ENCODE assay signal across 11 cellular contexts in the genomic region with DNA sequence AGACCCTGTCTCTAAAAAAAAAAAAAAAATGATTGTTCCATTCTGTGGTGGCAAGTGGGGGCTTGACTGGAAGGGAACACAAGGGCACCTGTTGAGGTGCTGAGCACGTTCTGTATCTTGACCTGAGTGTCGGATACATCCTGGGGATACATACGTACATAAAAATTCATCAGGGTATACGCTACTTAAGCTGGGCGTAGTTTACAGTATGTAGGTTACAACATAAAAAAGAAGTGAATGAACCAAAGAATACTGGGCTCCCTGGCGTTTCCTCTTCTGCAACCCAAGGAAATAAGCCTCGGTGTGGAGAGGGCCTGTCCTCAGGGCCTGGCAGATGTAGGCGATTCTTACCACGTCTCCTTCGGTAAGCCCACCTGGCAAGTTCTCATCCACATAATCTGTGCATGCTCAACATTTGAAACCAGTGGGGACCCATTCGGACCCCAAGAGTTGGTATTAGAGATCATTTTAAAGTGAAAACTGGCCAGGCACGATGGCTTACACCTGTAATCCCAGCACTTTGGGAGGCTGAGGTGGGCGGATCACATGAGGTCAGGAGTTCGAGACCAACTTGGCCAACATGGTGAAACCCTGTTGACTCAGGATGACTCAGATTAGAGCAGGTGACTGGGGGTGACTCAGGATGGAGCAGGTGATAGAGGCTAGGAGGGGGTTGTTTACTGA. TPM values are rescaled to one million over a fixed set of nuclear protein-coding genes. Genes with fewer than 3 reads are reported as not detected.
DNase-seq lines count a peak whose midpoint lies in the region; ATAC-seq, FAIRE-seq and TF ChIP-seq lines count a peak whose summit lies in the region.
"Had no signal": no experiment of that assay in that cellular context is flagged by ENCODE, and none has a peak within 500 bp of the region (broad histone marks: within the 10 kb centered on the region; RNA-seq: fewer than 3 reads in every experiment).

No MANE protein-coding gene starts in this region.

- TF ChIP-seq CTCF in right atrium auricular region (IDR thresholded peaks at IDR 0.05) (no peak), body of pancreas (IDR thresholded peaks at IDR 0.05) (no peak), osteoblast (IDR thresholded peaks at IDR 0.05; ENCODE audit: extremely low read depth, low read depth, low read length) (no peak), smooth muscle cell (IDR thresholded peaks at IDR 0.05; ENCODE audit: borderline replicate concordance, insufficient read depth, poor library complexity, severe bottlenecking) (no peak)

- no peak overlapping the region for H3K4me3 ChIP-seq in right atrium auricular region
- H3K4me3 ChIP-seq in body of pancreas = no peak overlapping the region
- H3K4me3 ChIP-seq in osteoblast (ENCODE audit: insufficient read depth, low read length) = no peak overlapping the region
- H3K4me3 ChIP-seq in smooth muscle cell = no peak overlapping the region

- H3K9ac ChIP-seq in smooth muscle cell (ENCODE audit: low read depth) = no peak overlapping the region

- intact Hi-C loops in left ventricle myocardium superior (cut with micrococcal nuclease) = no loop called here
- intact Hi-C loops in body of pancreas (cut with DNase I) = no loop called here

- 77 to 79% methylated on average over 14 of the region's 14 CpGs for WGBS in body of pancreas, 2 donors
- WGBS in smooth muscle cell (ENCODE audit: low lambda C conversion rate) = 80% methylated on average over 14 of the region's 14 CpGs

- no peak overlapping the region for H3K4me2 ChIP-seq in osteoblast (ENCODE audit: insufficient read depth, low read length)
- H3K4me2 ChIP-seq in smooth muscle cell = no peak overlapping the region

- H3K27ac ChIP-seq in right atrium auricular region = no peak overlapping the region
- H3K27ac ChIP-seq in body of pancreas = no peak overlapping the region
- H3K27ac ChIP-seq in osteoblast (ENCODE audit: low read depth, low read length) = no peak overlapping the region
- no peak overlapping the region for H3K27ac ChIP-seq in smooth muscle cell (ENCODE audit: low read depth)

- DNase-seq in left ventricle myocardium superior (no peak), right atrium auricular region (ENCODE audit: low spot score) (no peak), body of pancreas (peak in 3 of 4 donors; percentile 19 to 60 (median 28)), osteoblast (ENCODE audit: insufficient read length, low spot score, missing footprints) (peak; percentile 45), ureter (ENCODE audit: low spot score) (peak; percentile 76), smooth muscle cell (lab: John Stamatoyannopoulos, UW; ENCODE audit: unreplicated experiment) (no peak), urothelium cell line (ENCODE audit: low spot score) (no peak)
- DNase-seq: CD4-positive, alpha-beta memory T cell; NCI-H1436 had no signal

- H3F3A ChIP-seq in smooth muscle cell (ENCODE audit: low read depth) = no peaks in the 10 kb centered on the region

- no peak for TF ChIP-seq POLR2A in body of pancreas (IDR thresholded peaks at IDR 0.05)

- H4K20me1 ChIP-seq in osteoblast (ENCODE audit: insufficient read depth, low read length) (peaks cover 3% of the 10 kb centered on the region), smooth muscle cell (ENCODE audit: low read depth) (no peaks in the 10 kb centered on the region)

- H3K4me1 ChIP-seq in right atrium auricular region (no peaks in the 10 kb centered on the region), body of pancreas (peaks cover 6% of the 10 kb centered on the region), osteoblast (ENCODE audit: insufficient read depth, low read length) (no peaks in the 10 kb centered on the region), smooth muscle cell (ENCODE audit: low read depth) (peaks cover 4% of the 10 kb centered on the region)

- H3K79me2 ChIP-seq in osteoblast (ENCODE audit: insufficient read depth, low read length) (no peaks in the 10 kb centered on the region), smooth muscle cell (ENCODE audit: low read depth) (no peaks in the 10 kb centered on the region)

- H3K9me3 ChIP-seq in right atrium auricular region = no peaks in the 10 kb centered on the region
- no peaks in the 10 kb centered on the region for H3K9me3 ChIP-seq in body of pancreas
- H3K9me3 ChIP-seq in osteoblast (ENCODE audit: low read depth, low read length) = no peaks in the 10 kb centered on the region
- H3K9me3 ChIP-seq in smooth muscle cell (replicated peaks; ENCODE audit: low read depth) = no peaks in the 10 kb centered on the region

- H2AFZ ChIP-seq in osteoblast (ENCODE audit: low read length) (no peak overlapping the region), smooth muscle cell (ENCODE audit: low read depth) (no peak overlapping the region)

- no peak for FAIRE-seq in urothelium cell line (lab: Jason Lieb, UNC)

- H3K27me3 ChIP-seq in right atrium auricular region = no peaks in the 10 kb centered on the region
- H3K27me3 ChIP-seq in body of pancreas = no peaks in the 10 kb centered on the region
- H3K27me3 ChIP-seq in osteoblast (ENCODE audit: insufficient read depth, low read length) = peaks cover 30% of the 10 kb centered on the region
- peaks cover 12% of the 10 kb centered on the region for H3K27me3 ChIP-seq in smooth muscle cell (ENCODE audit: low read depth)

- ATAC-seq in left ventricle myocardium superior = peak; percentile 26
- peak; percentile 38 for ATAC-seq in body of pancreas
- no peak for ATAC-seq in GM18520 (IDR thresholded peaks at IDR 0.05; ENCODE audit: unreplicated experiment)

- peaks cover 30% of the 10 kb centered on the region for H3K36me3 ChIP-seq in right atrium auricular region
- peaks cover 0 to 9% of the 10 kb centered on the region in 2 donors for H3K36me3 ChIP-seq in body of pancreas (replicated peaks in 1 of 2; ENCODE audit: insufficient read depth in 1 of 2, low read depth in 2 of 2)
- H3K36me3 ChIP-seq in osteoblast (ENCODE audit: insufficient read depth, low read length) = no peaks in the 10 kb centered on the region
- no peaks in the 10 kb centered on the region for H3K36me3 ChIP-seq in smooth muscle cell (ENCODE audit: low read depth)

RNA-seq across cellular contexts. Expression of a gene that starts 5.1 kb away (rescaled TPM):
- 3.6 TPM for total RNA-seq in left ventricle myocardium superior
- 1 to 10 TPM; 3.4 to 5.0 TPM for total RNA-seq in right atrium auricular region
- 10 to 100 TPM; 11.2 to 21.8 TPM for total RNA-seq in body of pancreas
- 0.36 and 1.2 TPM in 2 replicates for total RNA-seq in osteoblast
- total RNA-seq in ureter = 84.4 TPM
- 2.2 and 5.9 TPM in 2 replicates for total RNA-seq in smooth muscle cell
- 2.5 and 6.7 TPM in 2 replicates for polyA plus RNA-seq in smooth muscle cell
- total RNA-seq: dermis microvascular lymphatic vessel endothelial cell had no signal

Comparison
In these comparisons a context has a peak if more than half of its experiments do, and no peak if none do; other contexts are left out.
1. DNase-seq: peak in body of pancreas (3 of 4), osteoblast (single experiment) and ureter (single experiment); none in left ventricle myocardium superior (single experiment), right atrium auricular region (single experiment), smooth muscle cell (single experiment) and urothelium cell line (single experiment).